Comparison of ENCODE assay signal across 13 cellular contexts in genomic region chr5:82111191-82111590, GRCh38.
DNase-seq lines count a peak whose midpoint lies in the region; ATAC-seq and FAIRE-seq lines count a peak whose summit lies in the region.
"Had no signal": no experiment of that assay in that cellular context is flagged by ENCODE, and none has a peak within 500 bp of the region (broad histone marks: within the 10 kb centered on the region; RNA-seq: fewer than 3 reads in every experiment).

No MANE protein-coding gene starts in this region.

- intact Hi-C loops in CD4-positive, alpha-beta memory T cell (cut with micrococcal nuclease) = no loop called here

- peaks cover 4 to 6% (median 6%) of the 10 kb centered on the region in 4 donors for H3K4me1 Mint-ChIP-seq in CD4-positive, alpha-beta memory T cell

- no peaks in the 10 kb centered on the region for H3K4me1 ChIP-seq in CD4-positive, alpha-beta memory T cell (ENCODE audit: insufficient read depth, low read length)
- H3K4me1 ChIP-seq: SJSA1 had no signal

- FAIRE-seq in RCC 7860 (lab: Jason Lieb, UNC) = no peak

- DNase-seq in RCC 7860 (ENCODE audit: low spot score) = peak; percentile 5
- DNase-seq in islet precursor cell = peak; percentile 71
- no peak for DNase-seq in CD4-positive, alpha-beta memory T cell
- no peak for DNase-seq in NCI-H1092 treated with DMSO at 0.1 percent for 48 hours (lab: John Stamatoyannopoulos, UW)
- DNase-seq: activated CD4-positive, alpha-beta T cell treated with anti-CD3 and anti-CD28 coated beads for 1 hour; upper lobe of right lung had no signal

- H3K9me3 Mint-ChIP-seq in CD4-positive, alpha-beta memory T cell = peaks cover 0 to 3% (median 0%) of the 10 kb centered on the region in 8 donors

- POLR2A ChIA-PET in CD4-positive, alpha-beta memory T cell (lab: Charles Lee; ENCODE audit: partially characterized antibody) = no interaction called here

- H3K36me3 Mint-ChIP-seq in CD4-positive, alpha-beta memory T cell = peaks cover 0 to 4% of the 10 kb centered on the region in 2 donors

- H3K4me3 Mint-ChIP-seq in CD4-positive, alpha-beta memory T cell = no peak overlapping the region

- no peaks in the 10 kb centered on the region for H3K27me3 ChIP-seq in CD4-positive, alpha-beta memory T cell (ENCODE audit: insufficient read depth, low read length)
- H3K27me3 ChIP-seq: BLaER1 treated with 17β-estradiol and CSF1 and Interleukin-3, amounts not matched to agents 10 nM and 100 nM; cardiac muscle cell; SJSA1; upper lobe of right lung had no signal

- ATAC-seq in GM18867 (IDR thresholded peaks at IDR 0.05; ENCODE audit: unreplicated experiment) (peak; percentile 87), HG02852 (IDR thresholded peaks at IDR 0.05; ENCODE audit: unreplicated experiment) (peak; percentile 93), GM18519 (IDR thresholded peaks at IDR 0.05; ENCODE audit: low FRiP score, unreplicated experiment) (no peak), GM21723 (IDR thresholded peaks at IDR 0.05; ENCODE audit: unreplicated experiment) (no peak)
- ATAC-seq: upper lobe of right lung had no signal

- no peak overlapping the region for H3K27ac ChIP-seq in CD4-positive, alpha-beta memory T cell (ENCODE audit: low read depth, low read length)
- H3K27ac ChIP-seq: BLaER1 treated with 17β-estradiol and CSF1 and Interleukin-3, amounts not matched to agents 10 nM and 100 nM; cardiac muscle cell; SJSA1; upper lobe of right lung had no signal

- H3K4me3 ChIP-seq in CD4-positive, alpha-beta memory T cell (ENCODE audit: low read length in 2 of 2) = no peak overlapping the region
- H3K4me3 ChIP-seq: BLaER1 treated with 17β-estradiol and CSF1 and Interleukin-3, amounts not matched to agents 10 nM and 100 nM; cardiac muscle cell; SJSA1; upper lobe of right lung had no signal

- no peak overlapping the region for H3K27ac Mint-ChIP-seq in CD4-positive, alpha-beta memory T cell

- H3K9me3 ChIP-seq in CD4-positive, alpha-beta memory T cell (ENCODE audit: control insufficient read depth in 1 of 2, low read length in 2 of 2) = no peaks in the 10 kb centered on the region
- H3K9me3 ChIP-seq: BLaER1 treated with 17β-estradiol and CSF1 and Interleukin-3, amounts not matched to agents 10 nM and 100 nM; SJSA1; upper lobe of right lung had no signal

- CTCF ChIA-PET in CD4-positive, alpha-beta memory T cell (lab: Charles Lee; ENCODE audit: partially characterized antibody) = no interaction called here

- H3K27me3 Mint-ChIP-seq in CD4-positive, alpha-beta memory T cell = no peaks in the 10 kb centered on the region

- no peaks in the 10 kb centered on the region for H3K36me3 ChIP-seq in CD4-positive, alpha-beta memory T cell (ENCODE audit: insufficient read depth, low read length)
- H3K36me3 ChIP-seq: BLaER1 treated with 17β-estradiol and CSF1 and Interleukin-3, amounts not matched to agents 10 nM and 100 nM; cardiac muscle cell; SJSA1; upper lobe of right lung had no signal

Comparison
In these comparisons a context has a peak if more than half of its experiments do, and no peak if none do; other contexts are left out.
1. ATAC-seq: peak in GM18867 (single experiment) and HG02852 (single experiment); none in GM18519 (single experiment) and GM21723 (single experiment).
2. DNase-seq: peak in RCC 7860 (single experiment) and islet precursor cell (single experiment); none in CD4-positive, alpha-beta memory T cell (0 of 5) and NCI-H1092 treated with DMSO at 0.1 percent for 48 hours (single experiment).